Comparison of ENCODE assay signal across 21 cellular contexts in genomic region chr4:152480901-152481300, GRCh38.
"Had no signal": no experiment of that assay in that cellular context is flagged by ENCODE, and none has a peak within 500 bp of the region (broad histone marks: within the 10 kb centered on the region; RNA-seq: fewer than 3 reads in every experiment).

No MANE protein-coding gene starts in this region.

- H3K27ac Mint-ChIP-seq: progenitor cell of endocrine pancreas; stimulated activated effector memory CD8-positive, alpha-beta T cell treated with anti-CD3 and anti-CD28 coated beads, Interleukin-12 subunit alpha, Interleukin-12 subunit beta, amount 100 ng/mL, for 72 hours had no signal

- H3K9me3 Mint-ChIP-seq: stimulated activated effector memory CD8-positive, alpha-beta T cell treated with anti-CD3 and anti-CD28 coated beads, Interleukin-12 subunit alpha, Interleukin-12 subunit beta, amount 100 ng/mL, for 72 hours had no signal

- ATAC-seq: gastrocnemius medialis; left ventricle myocardium superior; naive thymus-derived CD8-positive, alpha-beta T cell; pancreas; right cardiac atrium; stimulated activated effector memory CD8-positive, alpha-beta T cell treated with anti-CD3 and anti-CD28 coated beads, Interleukin-12 subunit alpha, Interleukin-12 subunit beta, amount 100 ng/mL, for 72 hours; stimulated activated naive CD8-positive, alpha-beta T cell treated with anti-CD3 and anti-CD28 coated beads, Interleukin-15, Interleukin-2, amounts not matched to agents 100 U/mL and 50 U/mL, for 24 hours had no signal

- DNase-seq: cortex of kidney; effector memory CD4-positive, alpha-beta T cell; gastrocnemius medialis; islet precursor cell; left ventricle myocardium superior; mammary epithelial cell; naive thymus-derived CD8-positive, alpha-beta T cell; occipital lobe; pancreas; right cardiac atrium; stimulated activated CD4-positive, alpha-beta T cell treated with anti-CD3 and anti-CD28 coated beads, Interleukin-4, amount 100 ng/mL, for 1 hour; stimulated activated CD8-positive, alpha-beta memory T cell treated with anti-CD3 and anti-CD28 coated beads, Interleukin-4, amount 100 ng/mL, for 48 hours; stimulated activated naive CD8-positive, alpha-beta T cell treated with anti-CD3 and anti-CD28 coated beads, Interleukin-15, Interleukin-2, amounts not matched to agents 100 U/mL and 50 U/mL, for 24 hours; tibial artery; upper lobe of left lung; uterus had no signal

- H3K4me3 Mint-ChIP-seq: naive thymus-derived CD8-positive, alpha-beta T cell; stimulated activated effector memory CD8-positive, alpha-beta T cell treated with anti-CD3 and anti-CD28 coated beads, Interleukin-12 subunit alpha, Interleukin-12 subunit beta, amount 100 ng/mL, for 72 hours had no signal

- H3K9me3 ChIP-seq: esophagus muscularis mucosa, gastrocnemius medialis, pancreas, suprapubic skin, tibial artery, upper lobe of left lung, uterus had no signal

- H3K27me3 Mint-ChIP-seq: naive thymus-derived CD8-positive, alpha-beta T cell; progenitor cell of endocrine pancreas had no signal

- H3K4me3 ChIP-seq: esophagus muscularis mucosa, gastrocnemius medialis, pancreas, suprapubic skin, tibial artery, upper lobe of left lung, uterus had no signal

- H3K27ac ChIP-seq: epithelial cell of prostate, esophagus muscularis mucosa, gastrocnemius medialis, pancreas, suprapubic skin, tibial artery, upper lobe of left lung, uterus had no signal

- H3K27me3 ChIP-seq: esophagus muscularis mucosa, gastrocnemius medialis, pancreas, suprapubic skin, tibial artery, upper lobe of left lung, uterus had no signal

- H3K4me1 ChIP-seq: uterus had no signal

- H3K36me3 ChIP-seq: esophagus muscularis mucosa, gastrocnemius medialis, pancreas, suprapubic skin, tibial artery, upper lobe of left lung, uterus had no signal

- H3K36me3 Mint-ChIP-seq: stimulated activated effector memory CD8-positive, alpha-beta T cell treated with anti-CD3 and anti-CD28 coated beads, Interleukin-12 subunit alpha, Interleukin-12 subunit beta, amount 100 ng/mL, for 72 hours had no signal
